ENCODE assay signal across 10 cellular contexts in the genomic region with DNA sequence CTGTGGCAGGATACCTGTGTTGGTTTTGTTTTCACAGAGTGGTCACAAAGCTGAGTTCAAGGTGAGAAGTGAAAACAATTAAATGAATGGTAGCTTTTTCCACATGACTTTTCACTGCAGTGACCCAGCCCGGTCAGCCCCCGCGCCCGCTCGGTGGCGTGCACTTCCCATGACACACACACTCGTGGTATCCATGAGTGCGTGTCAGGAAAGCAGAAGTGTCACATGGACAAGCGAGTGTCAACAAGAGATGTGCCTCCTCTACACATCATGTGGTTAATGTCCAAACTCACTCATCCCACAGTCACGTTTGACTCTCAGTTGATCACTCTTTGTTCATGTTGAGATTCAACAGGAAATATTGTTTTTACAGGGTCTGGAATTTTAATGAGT.
A peak's percentile ranks its signal among the peaks of the same experiment; 100 is the strongest.
DNase-seq lines count a peak whose midpoint lies in the region; ATAC-seq and TF ChIP-seq lines count a peak whose summit lies in the region.
"Had no signal": no experiment of that assay in that cellular context is flagged by ENCODE, and none has a peak within 500 bp of the region (broad histone marks: within the 10 kb centered on the region; RNA-seq: fewer than 3 reads in every experiment).

No MANE protein-coding gene starts in this region.

- H3K36me3 ChIP-seq in OCI-LY7 (ENCODE audit: insufficient read depth, low read length) = no peaks in the 10 kb centered on the region
- H3K36me3 ChIP-seq in Caco-2 (ENCODE audit: control insufficient read depth, insufficient read depth, low read length) = no peaks in the 10 kb centered on the region
- H3K36me3 ChIP-seq: ascending aorta had no signal

- no peaks in the 10 kb centered on the region for H3K9me3 ChIP-seq in OCI-LY7 (ENCODE audit: low read length)
- H3K9me3 ChIP-seq in Caco-2 = no peaks in the 10 kb centered on the region
- H3K9me3 ChIP-seq: ascending aorta had no signal

- H3K9me3 Mint-ChIP-seq in Caco-2 (ENCODE audit: unreplicated experiment) = no peaks in the 10 kb centered on the region
- peaks cover 4% of the 10 kb centered on the region for H3K9me3 Mint-ChIP-seq in progenitor cell of endocrine pancreas (ENCODE audit: low read depth)
- H3K9me3 Mint-ChIP-seq: neural crest cell had no signal

- no peak for TF ChIP-seq POLR2A in lower leg skin (IDR thresholded peaks at IDR 0.05)

- TF ChIP-seq CTCF in OCI-LY7 (conservative IDR thresholded peaks at IDR 0.05; ENCODE audit: low read length) = no peak
- no peak for TF ChIP-seq CTCF in lower leg skin (IDR thresholded peaks at IDR 0.05)
- no peak for TF ChIP-seq CTCF in Caco-2 (IDR thresholded peaks at IDR 0.05; ENCODE audit: insufficient read depth in 1 of 2, low read depth in 1 of 2, low read length in 1 of 2, severe bottlenecking in 1 of 2, unreplicated experiment in 1 of 2)
- no peak for TF ChIP-seq CTCF in progenitor cell of endocrine pancreas (IDR thresholded peaks at IDR 0.05; ENCODE audit: unreplicated experiment)

- no peaks in the 10 kb centered on the region for H3K9me2 ChIP-seq in OCI-LY7 (ENCODE audit: insufficient read depth, low read length)

- no peak overlapping the region for H3K4me3 ChIP-seq in OCI-LY7 (ENCODE audit: low read depth, low read length, poor library complexity, severe bottlenecking)
- no peak overlapping the region for H3K4me3 ChIP-seq in lower leg skin (ENCODE audit: low read depth, poor library complexity, severe bottlenecking)
- no peak overlapping the region for H3K4me3 ChIP-seq in Caco-2 (ENCODE audit: low read depth, low read length)
- H3K4me3 ChIP-seq: ascending aorta had no signal

- H3K4me3 Mint-ChIP-seq in Caco-2 (ENCODE audit: unreplicated experiment) (no peak overlapping the region), progenitor cell of endocrine pancreas (ENCODE audit: low read depth) (no peak overlapping the region)
- H3K4me3 Mint-ChIP-seq: neural crest cell had no signal

- peak overlapping the region; percentile 63 for H3K4me2 ChIP-seq in OCI-LY7 (ENCODE audit: low read length)

- POLR2A ChIA-PET in OCI-LY7 (lab: Charles Lee) = interaction anchor here (1.0 to 8.0 kb wide), 6 partner anchors 10 to 28 kb away, joined by 3 to 117 read pairs (median 18); no protein-coding TSS in a partner anchor
- POLR2A ChIA-PET in Caco-2 (lab: Charles Lee) = no interaction called here

- WGBS in lower leg skin, 2 donors = 76 to 80% methylated on average over 10 of the region's 10 CpGs

- H2AFZ ChIP-seq in OCI-LY7 (ENCODE audit: low read length) = peak overlapping the region; percentile 24; the same call in 1 of the 2 replicates

- no peaks in the 10 kb centered on the region for H3K27me3 ChIP-seq in Caco-2 (replicated peaks; ENCODE audit: control insufficient read depth, insufficient read depth, low read length)
- H3K27me3 ChIP-seq: ascending aorta had no signal

- H3K27me3 Mint-ChIP-seq in Caco-2 (ENCODE audit: insufficient read depth, unreplicated experiment) (no peaks in the 10 kb centered on the region), progenitor cell of endocrine pancreas (no peaks in the 10 kb centered on the region)

- peak; percentile 46 for ATAC-seq in GM18861 (IDR thresholded peaks at IDR 0.05; ENCODE audit: unreplicated experiment)
- ATAC-seq in GM21825 (IDR thresholded peaks at IDR 0.05; ENCODE audit: unreplicated experiment) = peak; percentile 55

- H3K4me1 Mint-ChIP-seq in Caco-2 (ENCODE audit: low read depth, unreplicated experiment) (peaks cover 2% of the 10 kb centered on the region), progenitor cell of endocrine pancreas (ENCODE audit: low read depth) (peaks cover 24% of the 10 kb centered on the region)
- H3K4me1 Mint-ChIP-seq: neural crest cell had no signal

- no peaks in the 10 kb centered on the region for H3K79me2 ChIP-seq in OCI-LY7 (ENCODE audit: insufficient read depth, low read depth, low read length)

- H3K4me1 ChIP-seq in OCI-LY7 (ENCODE audit: insufficient read depth, low read length, poor library complexity, severe bottlenecking) (peaks cover 79% of the 10 kb centered on the region), Caco-2 (peaks cover 7% of the 10 kb centered on the region; the same call in 1 of the 2 replicates)

- H3K36me3 Mint-ChIP-seq in Caco-2 (ENCODE audit: insufficient read depth, unreplicated experiment) (no peaks in the 10 kb centered on the region), progenitor cell of endocrine pancreas (ENCODE audit: insufficient read depth) (no peaks in the 10 kb centered on the region)

- H3K27ac Mint-ChIP-seq in Caco-2 (ENCODE audit: unreplicated experiment) (no peak overlapping the region), progenitor cell of endocrine pancreas (no peak overlapping the region)

- intact Hi-C loops in OCI-LY7 (cut with micrococcal nuclease; ENCODE audit: unreplicated experiment) (no loop called here), lower leg skin (cut with DNase I; ENCODE audit: low total_unique reads) (no loop called here), Caco-2 (cut with micrococcal nuclease; ENCODE audit: unreplicated experiment) (no loop called here)

- no peaks in the 10 kb centered on the region for H4K20me1 ChIP-seq in OCI-LY7 (ENCODE audit: insufficient read depth, low read length)

- CTCF ChIA-PET in OCI-LY7 (lab: Charles Lee; ENCODE audit: unreplicated experiment) = interaction anchor here (1.9 kb wide), 1 partner anchor 18 kb away, joined by 9 read pairs; no protein-coding TSS in a partner anchor
- CTCF ChIA-PET in Caco-2 (lab: Charles Lee) = no interaction called here

- no peak for DNase-seq in OCI-LY7 (ENCODE audit: low spot score)
- DNase-seq in lower leg skin (ENCODE audit: low spot score in 2 of 2) = peak; percentile 80 to 92
- no peak for DNase-seq in NCI-H1092 treated with DMSO at 0.1 percent for 48 hours (lab: John Stamatoyannopoulos, UW)
- DNase-seq in Caco-2 = no peak
- no peak for DNase-seq in progenitor cell of endocrine pancreas (ENCODE audit: low spot score, unreplicated experiment)
- no peak for DNase-seq in retina

- BruUV-seq in OCI-LY7 (replicated peaks; lab: Mats Ljungman, UMichigan) (no TSS peak), Caco-2 (replicated peaks; lab: Mats Ljungman, UMichigan) (no TSS peak)

- H3K27ac ChIP-seq in OCI-LY7 (ENCODE audit: low read depth, low read length, poor library complexity, severe bottlenecking) = peak overlapping the region; percentile 82
- H3K27ac ChIP-seq: ascending aorta had no signal

Comparison
In these comparisons a context has a peak if more than half of its experiments do, and no peak if none do; other contexts are left out.
1. DNase-seq: peak in lower leg skin (2 of 2); none in OCI-LY7 (single experiment), NCI-H1092 treated with DMSO at 0.1 percent for 48 hours (single experiment), Caco-2 (0 of 2), progenitor cell of endocrine pancreas (single experiment) and retina (single experiment).